16 cellular contexts compared by ENCODE assay signal in the genomic region with DNA sequence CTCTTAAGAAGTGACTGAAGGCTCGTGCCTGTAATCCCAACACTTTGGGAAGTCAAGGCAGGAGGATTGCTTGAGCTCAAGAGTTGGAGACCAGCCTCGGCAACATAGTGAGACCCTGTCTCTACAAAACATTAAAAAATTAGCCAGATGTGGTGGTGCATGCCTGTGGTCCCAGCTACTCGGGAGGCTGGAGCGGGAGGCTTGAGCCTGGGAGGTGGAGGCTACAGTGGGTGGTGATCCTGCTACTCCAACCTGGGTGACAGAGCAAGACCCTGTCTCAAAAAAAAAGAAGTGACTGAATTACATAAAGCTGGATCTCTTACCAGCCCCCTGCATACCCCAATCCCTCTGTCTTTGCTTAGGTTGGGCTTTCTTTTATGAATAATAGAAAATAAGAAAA. TPM values are rescaled to one million over a fixed set of nuclear protein-coding genes. Genes with fewer than 3 reads are reported as not detected.
DNase-seq lines count a peak whose midpoint lies in the region; ATAC-seq, FAIRE-seq and TF ChIP-seq lines count a peak whose summit lies in the region.
"Had no signal": no experiment of that assay in that cellular context is flagged by ENCODE, and none has a peak within 500 bp of the region (broad histone marks: within the 10 kb centered on the region; RNA-seq: fewer than 3 reads in every experiment).

No MANE protein-coding gene starts in this region.

- H3K4me3 ChIP-seq in HUES6 (ENCODE audit: low read depth, low read length) (no peak overlapping the region), H1 (ENCODE audit: extremely low read depth in 1 of 4, insufficient read depth in 2 of 4, low read depth in 3 of 4, low read length in 4 of 4) (no peak overlapping the region; a peak in 1 of 8 replicates), neural cell (ENCODE audit: low read length) (no peak overlapping the region)
- H3K4me3 ChIP-seq: BLaER1 had no signal

- TF ChIP-seq CTCF in H1 (IDR thresholded peaks at IDR 0.05; ENCODE audit: control extremely low read depth in 1 of 3, insufficient read depth in 1 of 3, low read depth in 1 of 3, low read length in 3 of 3), result no peak
- no peak for TF ChIP-seq CTCF in neural cell (IDR thresholded peaks at IDR 0.05; ENCODE audit: poor library complexity, severe bottlenecking)

- POLR2A ChIA-PET in H1 (lab: Charles Lee; ENCODE audit: partially characterized antibody), result interaction anchor here (1.1 to 2.8 kb wide), 4 partner anchors 11 to 107 kb away, joined by 3 to 16 read pairs (median 4); no protein-coding TSS in a partner anchor

- no peak overlapping the region for H4K91ac ChIP-seq in H1 (replicated peaks; ENCODE audit: insufficient read length, low read length)

- H2BK5ac ChIP-seq in H1 (ENCODE audit: low read depth, low read length), result no peak overlapping the region

- H2AFZ ChIP-seq in H1 (ENCODE audit: low read length), result no peak overlapping the region
- no peak overlapping the region for H2AFZ ChIP-seq in neural cell (ENCODE audit: low read depth, low read length)

- H3K79me2 ChIP-seq in H1 (ENCODE audit: control insufficient read depth in 1 of 2, insufficient read depth in 2 of 2, low read length in 2 of 2), result peaks cover 0 to 36% of the 10 kb centered on the region in 2 experiments; a peak in 3 of 4 replicates
- no peaks in the 10 kb centered on the region for H3K79me2 ChIP-seq in neural cell (replicated peaks; ENCODE audit: insufficient read depth, low read length)

- 93% methylated on average over 4 of the region's 4 CpGs; no CpG with 5 or more reads in 1 of the 2 experiments for WGBS in H1 (ENCODE audit: extremely low coverage in 1 of 2, insufficient coverage in 1 of 2, insufficient read length in 1 of 2, insufficient replicate concordance in 2 of 2, low coverage in 1 of 2, low lambda C conversion rate in 2 of 2, missing lambda C conversion rate in 1 of 2), 2 experiments

- no peak overlapping the region for H3K23ac ChIP-seq in H1 (ENCODE audit: insufficient read length)

- H3K14ac ChIP-seq in H1 (ENCODE audit: insufficient read length), result no peak overlapping the region

- no peak for DNase-seq in H1 (ENCODE audit: low read depth in 1 of 2, low spot score in 2 of 2)
- no peak for DNase-seq in islet precursor cell
- no peak for DNase-seq in AG08396 (ENCODE audit: low spot score)
- DNase-seq: KG1, NCI-H1048, NCI-H2107 had no signal

- H3K4ac ChIP-seq in H1 (replicated peaks; ENCODE audit: insufficient read length, low read depth, low read length), result no peak overlapping the region

- H2BK120ac ChIP-seq in H1 (replicated peaks; ENCODE audit: low read depth, low read length), result no peak overlapping the region

- ATAC-seq in HG03108 (IDR thresholded peaks at IDR 0.05; ENCODE audit: unreplicated experiment), result no peak
- no peak for ATAC-seq in GM21367 (IDR thresholded peaks at IDR 0.05; ENCODE audit: unreplicated experiment)

- H3K9ac ChIP-seq in HUES6 (ENCODE audit: low read length) (no peak overlapping the region), H1 (replicated peaks in 1 of 4; ENCODE audit: extremely low read depth in 1 of 4, low read depth in 3 of 4, low read length in 3 of 4) (no peak overlapping the region), neural cell (ENCODE audit: low read length) (peak overlapping the region; percentile 66)
- H3K9ac ChIP-seq: BLaER1 had no signal

- H3K27me3 ChIP-seq in HUES6 (ENCODE audit: control insufficient read depth, insufficient read depth, low read length) (no peaks in the 10 kb centered on the region), H1 (replicated peaks in 1 of 4; ENCODE audit: control insufficient read depth in 3 of 4, extremely low read depth in 1 of 4, insufficient read depth in 3 of 4, low read length in 3 of 4) (no peaks in the 10 kb centered on the region), neural cell (ENCODE audit: insufficient read depth, low read depth, low read length) (no peaks in the 10 kb centered on the region)

- CTCF ChIA-PET in H1 (lab: Charles Lee; ENCODE audit: partially characterized antibody), result interaction anchor here (0.8 kb wide), 1 partner anchor 76 kb away, joined by 4 read pairs; no protein-coding TSS in a partner anchor

- no peak overlapping the region for H2BK20ac ChIP-seq in H1 (ENCODE audit: low read length)

- H3K56ac ChIP-seq in H1 (replicated peaks; ENCODE audit: insufficient read length, low read depth, low read length), result no peak overlapping the region

- H3K23me2 ChIP-seq in H1 (ENCODE audit: low read depth, low read length), result peaks cover 3% of the 10 kb centered on the region; the same call in 1 of the 2 replicates

- H3K18ac ChIP-seq in H1 (ENCODE audit: extremely low read depth, low read length), result no peak overlapping the region

- no peak overlapping the region; the same call in 1 of the 2 replicates for H4K8ac ChIP-seq in H1 (ENCODE audit: extremely low read depth, insufficient read depth, low read length)

- H2BK12ac ChIP-seq in H1 (ENCODE audit: low read depth, low read length), result 0 out of 2 replicates have a peak overlapping the region, but pooled peaks have one; percentile 68

- no peaks in the 10 kb centered on the region for H3K9me2 ChIP-seq in neural cell (ENCODE audit: insufficient read depth, low read length)

- TF ChIP-seq RAD21 in H1 (IDR thresholded peaks at IDR 0.05 in 1 of 2, conservative IDR thresholded peaks at IDR 0.05 in 1 of 2; ENCODE audit: low read depth in 2 of 2, low read length in 2 of 2), result no peak
- no peak for TF ChIP-seq RAD21 in neural cell (conservative IDR thresholded peaks at IDR 0.05)

- no peak overlapping the region for H2BK15ac ChIP-seq in H1 (ENCODE audit: low read length)

- H4K5ac ChIP-seq in H1 (ENCODE audit: insufficient read length, low read depth, low read length), result no peak overlapping the region

- H3K9me3 ChIP-seq in HUES6 (ENCODE audit: control insufficient read depth, insufficient read depth, low read depth, low read length) (no peaks in the 10 kb centered on the region), H1 (ENCODE audit: insufficient read depth in 2 of 2, low read depth in 1 of 2, low read length in 1 of 2) (no peaks in the 10 kb centered on the region), neural cell (ENCODE audit: low read length) (no peaks in the 10 kb centered on the region)
- H3K9me3 ChIP-seq: BLaER1 had no signal

- TF ChIP-seq EP300 in H1 (IDR thresholded peaks at IDR 0.05; ENCODE audit: borderline replicate concordance in 1 of 2, low read depth in 2 of 2, low read length in 2 of 2) (no peak), neural cell (conservative IDR thresholded peaks at IDR 0.05; ENCODE audit: poor library complexity, severe bottlenecking) (no peak)

- H3K36me3 ChIP-seq in HUES6 (ENCODE audit: control insufficient read depth, insufficient read depth, low read length) (no peaks in the 10 kb centered on the region), H1 (ENCODE audit: control insufficient read depth in 2 of 4, insufficient read depth in 4 of 4, low read length in 3 of 4) (no peaks in the 10 kb centered on the region), neural cell (ENCODE audit: insufficient read depth, low read length) (no peaks in the 10 kb centered on the region)
- H3K36me3 ChIP-seq: BLaER1 had no signal

- H2AK5ac ChIP-seq in H1 (ENCODE audit: low read depth, low read length), result no peak overlapping the region

- no peak for TF ChIP-seq POLR2A in H1 (IDR thresholded peaks at IDR 0.05; ENCODE audit: control extremely low read depth in 1 of 2, low read depth in 2 of 2, low read length in 2 of 2)

- H3F3A ChIP-seq in neural cell (ENCODE audit: insufficient read depth, low read length, poor library complexity, severe bottlenecking), result peaks cover 4% of the 10 kb centered on the region

- peak overlapping the region; percentile 61 to 65; a peak in 2 of 4 replicates for H3K4me2 ChIP-seq in H1 (ENCODE audit: insufficient read depth in 1 of 2, low read depth in 2 of 2, low read length in 2 of 2)
- H3K4me2 ChIP-seq in neural cell (ENCODE audit: low read length), result no peak overlapping the region

- H3K79me1 ChIP-seq in H1 (ENCODE audit: low read depth, low read length), result no peaks in the 10 kb centered on the region; the same call in 1 of the 2 replicates

- H4K20me1 ChIP-seq in H1 (replicated peaks in 1 of 2; ENCODE audit: control insufficient read depth in 1 of 2, insufficient read depth in 2 of 2, low read length in 2 of 2), result no peaks in the 10 kb centered on the region
- H4K20me1 ChIP-seq in neural cell (ENCODE audit: insufficient read depth), result no peaks in the 10 kb centered on the region

- H3K4me1 ChIP-seq in HUES6 (ENCODE audit: control insufficient read depth, insufficient read depth, low read length) (peaks cover 61% of the 10 kb centered on the region), H1 (replicated peaks in 1 of 4; ENCODE audit: control insufficient read depth in 3 of 4, insufficient read depth in 4 of 4, low read length in 3 of 4) (peaks cover 16 to 33% (median 20%) of the 10 kb centered on the region in 4 experiments)

- peak overlapping the region; percentile 69; the same call in 1 of the 2 replicates for H3K27ac ChIP-seq in HUES6 (ENCODE audit: low read depth, low read length)
- H3K27ac ChIP-seq in H1 (ENCODE audit: low read depth, low read length), result no peak overlapping the region
- no peak overlapping the region for H3K27ac ChIP-seq in neural cell (ENCODE audit: low read length)
- H3K27ac ChIP-seq: BLaER1, RWPE1 had no signal

- FAIRE-seq in H1 (lab: Jason Lieb, UNC), result no peak
- FAIRE-seq: H54, HTR-8/SVneo had no signal

TF ChIP-seq in H1, 55 proteins besides CTCF, POLR2A, EP300 and RAD21 (continues in another document):
- TF ChIP-seq MAFK (IDR thresholded peaks at IDR 0.05; ENCODE audit: low read depth, low read length) (no peak), SAP30 (IDR thresholded peaks at IDR 0.05; ENCODE audit: insufficient read depth, insufficient replicate concordance, low read length) (no peak), BRCA1 (IDR thresholded peaks at IDR 0.05; ENCODE audit: low read depth, low read length) (no peak), ASH2L (IDR thresholded peaks at IDR 0.05; ENCODE audit: low read length) (no peak)

TF ChIP-seq in neural cell, 6 proteins besides CTCF, POLR2A, EP300 and RAD21 (continues in another document):
- TF ChIP-seq MXI1 (conservative IDR thresholded peaks at IDR 0.05; ENCODE audit: poor library complexity, severe bottlenecking) (no peak), TAF1 (IDR thresholded peaks at IDR 0.05; ENCODE audit: low read depth) (no peak), EZH2 (IDR thresholded peaks at IDR 0.05; ENCODE audit: borderline replicate concordance, insufficient read depth, low read length, poor library complexity, severe bottlenecking) (no peak)

RNA-seq across cellular contexts. Expression of a gene that starts 58.1 kb away (rescaled TPM):
- total RNA-seq in H1 (2021; fragmentation: NEBNext Ultra II Directional; extraction: Animal tissue kit (Norgen Biotek cat#: 25700)), result not detected in 2 replicates
- polyA plus RNA-seq in H1 (2011; rRNA removed) (not detected in 2 replicates), neural cell (not detected in 2 replicates)
- not detected for polyA plus RNA-seq in H1 (2011; cell fraction: cytosol; rRNA removed)
- not detected for polyA plus RNA-seq in H1 (2011; cell fraction: nucleus; rRNA removed)
- not detected in 4 replicates for polyA plus RNA-seq in H1 (2012, experiment 1 of 2)
- not detected for polyA plus RNA-seq in H1 (2012, experiment 2 of 2)
- not detected for polyA plus RNA-seq in H1 (2013, experiment 1 of 2)
- not detected for polyA plus RNA-seq in H1 (2013, experiment 2 of 2)
- not detected in 2 replicates for polyA minus RNA-seq in H1 (2011; rRNA and poly(A)+ RNA removed)
- not detected for polyA minus RNA-seq in H1 (2011; cell fraction: cytosol; rRNA and poly(A)+ RNA removed)
- not detected for polyA minus RNA-seq in H1 (2011; cell fraction: nucleus; rRNA and poly(A)+ RNA removed)
- not detected in 2 replicates for polyA minus RNA-seq in neural cell
- total RNA-seq: M059J, SK-MEL-5 had no signal
